1 cellular context compared by ENCODE assay signal in the genomic region with DNA sequence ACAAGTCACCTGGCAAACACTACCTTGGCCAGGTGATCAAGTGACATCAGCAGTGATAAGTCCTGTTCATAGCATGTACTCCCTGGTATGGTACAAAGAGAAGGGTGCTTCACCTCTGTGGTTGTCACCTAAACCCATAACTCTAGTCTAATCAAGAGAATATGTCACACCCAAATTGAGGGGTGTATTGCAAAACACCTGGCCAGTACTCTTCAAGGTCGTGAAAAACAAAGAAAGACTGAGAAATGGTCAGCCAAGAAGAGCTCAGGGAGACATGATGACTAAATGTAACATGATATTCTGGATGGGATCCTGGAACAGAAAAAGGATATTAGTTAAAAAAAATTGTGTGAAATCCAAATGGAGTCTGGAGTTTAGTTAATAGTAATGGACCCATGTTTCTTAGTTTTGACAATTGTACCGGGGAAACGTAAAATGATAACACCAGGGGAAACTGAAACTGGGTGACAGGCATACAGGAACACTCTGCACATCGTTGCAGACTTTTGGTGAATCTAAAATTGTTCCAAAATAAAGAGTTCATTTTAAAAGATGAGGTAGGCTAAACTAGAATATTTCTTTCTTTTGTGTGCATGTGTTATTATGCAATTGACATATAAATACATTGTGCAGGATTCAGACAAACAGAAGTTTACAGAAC.
A peak's percentile ranks its signal among the peaks of the same experiment; 100 is the strongest.
TF ChIP-seq lines count a peak whose summit lies in the region.

No MANE protein-coding gene starts in this region.

TF ChIP-seq in HCT116, 20 proteins besides CTCF, POLR2A, EP300 and RAD21 (continued from another document):
- TF ChIP-seq, protein P1, sequence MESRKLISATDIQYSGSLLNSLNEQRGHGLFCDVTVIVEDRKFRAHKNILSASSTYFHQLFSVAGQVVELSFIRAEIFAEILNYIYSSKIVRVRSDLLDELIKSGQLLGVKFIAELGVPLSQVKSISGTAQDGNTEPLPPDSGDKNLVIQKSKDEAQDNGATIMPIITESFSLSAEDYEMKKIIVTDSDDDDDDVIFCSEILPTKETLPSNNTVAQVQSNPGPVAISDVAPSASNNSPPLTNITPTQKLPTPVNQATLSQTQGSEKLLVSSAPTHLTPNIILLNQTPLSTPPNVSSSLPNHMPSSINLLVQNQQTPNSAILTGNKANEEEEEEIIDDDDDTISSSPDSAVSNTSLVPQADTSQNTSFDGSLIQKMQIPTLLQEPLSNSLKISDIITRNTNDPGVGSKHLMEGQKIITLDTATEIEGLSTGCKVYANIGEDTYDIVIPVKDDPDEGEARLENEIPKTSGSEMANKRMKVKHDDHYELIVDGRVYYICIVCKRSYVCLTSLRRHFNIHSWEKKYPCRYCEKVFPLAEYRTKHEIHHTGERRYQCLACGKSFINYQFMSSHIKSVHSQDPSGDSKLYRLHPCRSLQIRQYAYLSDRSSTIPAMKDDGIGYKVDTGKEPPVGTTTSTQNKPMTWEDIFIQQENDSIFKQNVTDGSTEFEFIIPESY (IDR thresholded peaks at IDR 0.05; ENCODE audit: extremely low read depth, insufficient replicate concordance, low read length), result no peak
- TF ChIP-seq POLR2AphosphoS5 (IDR thresholded peaks at IDR 0.05; ENCODE audit: low read depth, low read length) (no peak), SP1 (IDR thresholded peaks at IDR 0.05; ENCODE audit: low read depth) (no peak), ZNF274 (IDR thresholded peaks at IDR 0.05; ENCODE audit: low read depth, low read length) (no peak), JUND (IDR thresholded peaks at IDR 0.05) (no peak), EZH2 (IDR thresholded peaks at IDR 0.05) (no peak), SRF (IDR thresholded peaks at IDR 0.05; ENCODE audit: low read depth) (no peak), EGR1 (IDR thresholded peaks at IDR 0.05; ENCODE audit: low read depth) (no peak), CEBPB (IDR thresholded peaks at IDR 0.05; ENCODE audit: low read depth) (peak; percentile 82), TCF7L2 (IDR thresholded peaks at IDR 0.05; ENCODE audit: borderline replicate concordance, extremely low read depth, insufficient read depth, insufficient read length) (no peak), YY1 (IDR thresholded peaks at IDR 0.05; ENCODE audit: extremely low read depth, insufficient replicate concordance, low read depth, low read length) (no peak), FOSL1 (IDR thresholded peaks at IDR 0.05; ENCODE audit: low read depth) (0 out of 2 replicates have a peak, but pooled peaks have one; percentile 15)
- TF ChIP-seq, protein P2, sequence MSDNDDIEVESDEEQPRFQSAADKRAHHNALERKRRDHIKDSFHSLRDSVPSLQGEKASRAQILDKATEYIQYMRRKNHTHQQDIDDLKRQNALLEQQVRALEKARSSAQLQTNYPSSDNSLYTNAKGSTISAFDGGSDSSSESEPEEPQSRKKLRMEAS (IDR thresholded peaks at IDR 0.05), result no peak
- TF ChIP-seq, protein P3, sequence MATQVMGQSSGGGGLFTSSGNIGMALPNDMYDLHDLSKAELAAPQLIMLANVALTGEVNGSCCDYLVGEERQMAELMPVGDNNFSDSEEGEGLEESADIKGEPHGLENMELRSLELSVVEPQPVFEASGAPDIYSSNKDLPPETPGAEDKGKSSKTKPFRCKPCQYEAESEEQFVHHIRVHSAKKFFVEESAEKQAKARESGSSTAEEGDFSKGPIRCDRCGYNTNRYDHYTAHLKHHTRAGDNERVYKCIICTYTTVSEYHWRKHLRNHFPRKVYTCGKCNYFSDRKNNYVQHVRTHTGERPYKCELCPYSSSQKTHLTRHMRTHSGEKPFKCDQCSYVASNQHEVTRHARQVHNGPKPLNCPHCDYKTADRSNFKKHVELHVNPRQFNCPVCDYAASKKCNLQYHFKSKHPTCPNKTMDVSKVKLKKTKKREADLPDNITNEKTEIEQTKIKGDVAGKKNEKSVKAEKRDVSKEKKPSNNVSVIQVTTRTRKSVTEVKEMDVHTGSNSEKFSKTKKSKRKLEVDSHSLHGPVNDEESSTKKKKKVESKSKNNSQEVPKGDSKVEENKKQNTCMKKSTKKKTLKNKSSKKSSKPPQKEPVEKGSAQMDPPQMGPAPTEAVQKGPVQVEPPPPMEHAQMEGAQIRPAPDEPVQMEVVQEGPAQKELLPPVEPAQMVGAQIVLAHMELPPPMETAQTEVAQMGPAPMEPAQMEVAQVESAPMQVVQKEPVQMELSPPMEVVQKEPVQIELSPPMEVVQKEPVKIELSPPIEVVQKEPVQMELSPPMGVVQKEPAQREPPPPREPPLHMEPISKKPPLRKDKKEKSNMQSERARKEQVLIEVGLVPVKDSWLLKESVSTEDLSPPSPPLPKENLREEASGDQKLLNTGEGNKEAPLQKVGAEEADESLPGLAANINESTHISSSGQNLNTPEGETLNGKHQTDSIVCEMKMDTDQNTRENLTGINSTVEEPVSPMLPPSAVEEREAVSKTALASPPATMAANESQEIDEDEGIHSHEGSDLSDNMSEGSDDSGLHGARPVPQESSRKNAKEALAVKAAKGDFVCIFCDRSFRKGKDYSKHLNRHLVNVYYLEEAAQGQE (IDR thresholded peaks at IDR 0.05; ENCODE audit: low read depth), result no peak
TF ChIP-seq in HCT116: peak in this region for 2.
